Comparison of ENCODE assay signal across 17 cellular contexts in the genomic region with DNA sequence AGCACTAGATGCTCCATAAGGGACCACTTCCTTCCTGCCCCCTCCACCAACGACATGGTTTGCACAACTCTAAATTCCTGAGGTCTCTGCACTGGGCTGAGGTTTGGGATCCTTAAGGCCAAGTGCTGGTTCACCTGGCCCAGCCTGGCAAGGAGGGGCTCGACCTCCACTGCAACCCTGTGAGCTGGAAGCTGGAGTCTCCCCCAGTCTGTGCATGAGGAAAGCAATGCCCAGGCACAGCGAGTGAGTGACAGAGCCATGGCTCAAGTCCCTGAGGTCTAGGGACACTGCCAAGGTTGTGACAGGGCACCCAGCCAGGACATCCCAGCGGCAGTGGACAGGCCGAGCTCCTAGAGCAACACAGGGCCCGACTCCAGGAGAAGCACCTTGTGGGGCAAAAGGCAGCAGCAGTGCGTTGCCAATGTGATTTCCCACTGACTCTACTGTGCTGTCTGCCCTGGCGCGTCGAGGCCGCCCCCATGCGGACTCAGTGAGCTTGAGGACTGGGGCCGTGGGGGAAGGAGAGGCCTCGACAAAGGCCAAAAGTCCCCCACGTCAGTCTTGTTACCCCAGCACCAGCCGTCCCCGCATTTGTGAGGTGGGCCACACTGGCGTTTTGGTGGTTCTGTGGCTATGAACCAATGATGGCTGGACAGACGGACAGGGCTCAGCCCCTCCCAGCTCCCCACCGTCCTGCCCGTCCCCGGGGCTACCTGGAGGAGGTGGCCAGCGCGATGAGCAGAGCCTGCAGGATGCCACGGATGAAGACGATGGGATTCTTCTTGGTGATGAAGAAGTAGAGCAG. TPM values are rescaled to one million over a fixed set of nuclear protein-coding genes. Genes with fewer than 3 reads are reported as not detected.
A peak's percentile ranks its signal among the peaks of the same experiment; 100 is the strongest.
DNase-seq lines count a peak whose midpoint lies in the region; ATAC-seq and TF ChIP-seq lines count a peak whose summit lies in the region.
"Had no signal": no experiment of that assay in that cellular context is flagged by ENCODE, and none has a peak within 500 bp of the region (broad histone marks: within the 10 kb centered on the region; RNA-seq: fewer than 3 reads in every experiment).

No MANE protein-coding gene starts in this region.

- H3K4me1 Mint-ChIP-seq in activated T-cell treated with anti-CD3 and anti-CD28 coated beads, Interleukin-2, amount 50 U/mL, for 72 hours (ENCODE audit: low read depth): no peaks in the 10 kb centered on the region
- H3K4me1 Mint-ChIP-seq: activated T-helper 17 cell treated with anti-CD3 and anti-CD28 coated beads, Interleukin-2, amount 50 U/mL, for 72 hours; mesothelial cell of epicardium; stimulated activated memory B cell treated with anti-CD40 and anti-IgM and Interleukin-4, amounts not matched to agents 10 μg/mL and 1 μg/mL and 100 μg/mL, for 72 hours had no signal

- no peaks in the 10 kb centered on the region for H3K36me3 Mint-ChIP-seq in activated T-cell treated with anti-CD3 and anti-CD28 coated beads, Interleukin-2, amount 50 U/mL, for 72 hours (ENCODE audit: insufficient read depth in 2 of 2)
- H3K36me3 Mint-ChIP-seq: mesothelial cell of epicardium; stimulated activated memory B cell treated with anti-CD40 and anti-IgM and Interleukin-4, amounts not matched to agents 10 μg/mL and 1 μg/mL and 100 μg/mL, for 72 hours had no signal

- H3K4me3 Mint-ChIP-seq in activated T-cell treated with anti-CD3 and anti-CD28 coated beads, Interleukin-2, amount 50 U/mL, for 72 hours: no peak overlapping the region
- H3K4me3 Mint-ChIP-seq: activated T-helper 17 cell treated with anti-CD3 and anti-CD28 coated beads, Interleukin-2, amount 50 U/mL, for 72 hours; mesothelial cell of epicardium; stimulated activated memory B cell treated with anti-CD40 and anti-IgM and Interleukin-4, amounts not matched to agents 10 μg/mL and 1 μg/mL and 100 μg/mL, for 72 hours had no signal

- intact Hi-C loops in heart right ventricle (cut with DNase I) (no loop called here), psoas muscle (cut with DNase I) (no loop called here)

- no peaks in the 10 kb centered on the region for H3K9me3 Mint-ChIP-seq in activated T-cell treated with anti-CD3 and anti-CD28 coated beads, Interleukin-2, amount 50 U/mL, for 72 hours
- H3K9me3 Mint-ChIP-seq: activated T-helper 17 cell treated with anti-CD3 and anti-CD28 coated beads, Interleukin-2, amount 50 U/mL, for 72 hours; mesothelial cell of epicardium; stimulated activated memory B cell treated with anti-CD40 and anti-IgM and Interleukin-4, amounts not matched to agents 10 μg/mL and 1 μg/mL and 100 μg/mL, for 72 hours had no signal

- H3K27me3 Mint-ChIP-seq in activated T-cell treated with anti-CD3 and anti-CD28 coated beads, Interleukin-2, amount 50 U/mL, for 72 hours (ENCODE audit: low read depth): no peaks in the 10 kb centered on the region
- H3K27me3 Mint-ChIP-seq: activated T-helper 17 cell treated with anti-CD3 and anti-CD28 coated beads, Interleukin-2, amount 50 U/mL, for 72 hours; stimulated activated memory B cell treated with anti-CD40 and anti-IgM and Interleukin-4, amounts not matched to agents 10 μg/mL and 1 μg/mL and 100 μg/mL, for 72 hours had no signal

- H3K4me3 ChIP-seq in RWPE2 (ENCODE audit: severe bottlenecking) (no peak overlapping the region), heart right ventricle (no peak overlapping the region), psoas muscle (no peak overlapping the region)
- H3K4me3 ChIP-seq: BLaER1, breast epithelium had no signal

- H3K9me3 ChIP-seq in RWPE2 (ENCODE audit: severe bottlenecking) (no peaks in the 10 kb centered on the region), heart right ventricle (peaks cover 0 to 13% (median 0%) of the 10 kb centered on the region in 11 donors), psoas muscle (no peaks in the 10 kb centered on the region)
- H3K9me3 ChIP-seq: breast epithelium had no signal

- ATAC-seq in RWPE2 (ENCODE audit: low read depth) (0 out of 3 replicates have a peak, but pooled peaks have one; percentile 36), heart right ventricle (peak; percentile 18 to 83 (median 73)), psoas muscle (peak; percentile 15 to 76 (median 58)), GM21447 (IDR thresholded peaks at IDR 0.05; ENCODE audit: unreplicated experiment) (no peak)
- no peak for ATAC-seq in activated T-cell treated with anti-CD3 and anti-CD28 coated beads, Interleukin-2, amount 50 U/mL, for 72 hours (replicated peaks in 1 of 2)
- ATAC-seq: activated T-helper 17 cell treated with anti-CD3 and anti-CD28 coated beads, Interleukin-2, amount 50 U/mL, for 72 hours; stimulated activated memory B cell treated with anti-CD40 and anti-IgM and Interleukin-4, amounts not matched to agents 10 μg/mL and 1 μg/mL and 100 μg/mL, for 72 hours had no signal

- H3K4me1 ChIP-seq in RWPE2 (ENCODE audit: insufficient read depth, poor library complexity, severe bottlenecking) (no peaks in the 10 kb centered on the region), heart right ventricle (peaks cover 7 to 37% (median 20%) of the 10 kb centered on the region in 9 donors), psoas muscle (no peaks in the 10 kb centered on the region)
- H3K4me1 ChIP-seq: BLaER1, breast epithelium had no signal

- H3K27me3 ChIP-seq in RWPE2 (ENCODE audit: insufficient read depth, poor library complexity, severe bottlenecking) (no peaks in the 10 kb centered on the region), heart right ventricle (no peaks in the 10 kb centered on the region), psoas muscle (ENCODE audit: insufficient read depth in 3 of 3, low read length in 2 of 3) (no peaks in the 10 kb centered on the region)
- H3K27me3 ChIP-seq: BLaER1, breast epithelium had no signal

- H3K36me3 ChIP-seq in RWPE2 (ENCODE audit: low read depth): no peaks in the 10 kb centered on the region
- no peaks in the 10 kb centered on the region for H3K36me3 ChIP-seq in heart right ventricle
- no peaks in the 10 kb centered on the region for H3K36me3 ChIP-seq in psoas muscle (ENCODE audit: insufficient read depth in 1 of 2, low read depth in 1 of 2)
- H3K36me3 ChIP-seq: BLaER1, breast epithelium had no signal

- no peak for TF ChIP-seq CTCF in RWPE2 (IDR thresholded peaks at IDR 0.05; ENCODE audit: poor library complexity, severe bottlenecking)
- TF ChIP-seq CTCF in heart right ventricle (IDR thresholded peaks at IDR 0.05): peak in 2 of 9 donors; percentile 4 to 16
- TF ChIP-seq CTCF in psoas muscle (IDR thresholded peaks at IDR 0.05): no peak

- WGBS in heart right ventricle, 2 donors: 74 to 77% methylated on average over 26 of the region's 26 CpGs
- WGBS in psoas muscle, 3 donors: 58 to 74% (median 69%) methylated on average over 26 of the region's 26 CpGs

- H3K27ac ChIP-seq in RWPE2 (ENCODE audit: poor library complexity, severe bottlenecking): no peak overlapping the region
- peak overlapping the region in 4 of 10 donors; percentile 5 to 70 (median 29) for H3K27ac ChIP-seq in heart right ventricle
- H3K27ac ChIP-seq in psoas muscle: no peak overlapping the region
- H3K27ac ChIP-seq: BLaER1 had no signal

- no peak overlapping the region for H3K27ac Mint-ChIP-seq in activated T-cell treated with anti-CD3 and anti-CD28 coated beads, Interleukin-2, amount 50 U/mL, for 72 hours
- H3K27ac Mint-ChIP-seq: activated T-helper 17 cell treated with anti-CD3 and anti-CD28 coated beads, Interleukin-2, amount 50 U/mL, for 72 hours; mesothelial cell of epicardium; stimulated activated memory B cell treated with anti-CD40 and anti-IgM and Interleukin-4, amounts not matched to agents 10 μg/mL and 1 μg/mL and 100 μg/mL, for 72 hours had no signal

- peak; percentile 33 for DNase-seq in GM04503 (ENCODE audit: low read depth)
- DNase-seq in RWPE2 (ENCODE audit: low spot score): no peak
- peak; percentile 74 to 80 for DNase-seq in heart right ventricle
- no peak for DNase-seq in psoas muscle
- no peak for DNase-seq in activated T-cell treated with anti-CD3 and anti-CD28 coated beads, Interleukin-2, amount 50 U/mL, for 72 hours
- no peak for DNase-seq in stimulated activated CD4-positive, alpha-beta T cell treated with anti-CD3 and anti-CD28 coated beads, Interleukin-2, amount 100 ng/mL, for 48 hours
- DNase-seq in activated naive CD4-positive, alpha-beta T cell treated with anti-CD3 and anti-CD28 coated beads, Interleukin-2, amount 50 U/mL, for 16 hours: no peak
- DNase-seq: activated CD4-positive, alpha-beta T cell treated with anti-CD3 and anti-CD28 coated beads for 48 hours; NCI-H2171; stimulated activated CD4-positive, alpha-beta T cell treated with anti-CD3 and anti-CD28 coated beads, Interleukin-4, amount 100 ng/mL, for 1 hour had no signal

RNA-seq across cellular contexts. Expression of a gene that starts 30.0 kb away (rescaled TPM):
- total RNA-seq in heart right ventricle: 10 to 100 TPM; 11.2 to 27.4 (median 15.4) TPM
- 10 to 100 TPM; 11.4 to 17.3 TPM for polyA plus RNA-seq in heart right ventricle
- total RNA-seq in psoas muscle: 10 to 100 TPM in 1 of 4 donors, 1 to 10 TPM in 3; 7.2 to 27.1 (median 8.4) TPM
- polyA plus RNA-seq in psoas muscle: 1 to 10 TPM; 3.0 to 5.6 (median 4.7) TPM
- not detected for total RNA-seq in activated T-cell treated with anti-CD3 and anti-CD28 coated beads, Interleukin-2, amount 50 U/mL, for 72 hours
- total RNA-seq: activated T-helper 17 cell treated with anti-CD3 and anti-CD28 coated beads, Interleukin-2, amount 50 U/mL, for 72 hours had no signal

RNA-seq across cellular contexts. Expression of a gene that starts 50.4 kb away (rescaled TPM):
- 1 to 10 TPM in 1 of 10 donors, under 1 TPM in 9; 0.12 to 2.0 (median 0.42) TPM for total RNA-seq in heart right ventricle
- polyA plus RNA-seq in heart right ventricle: under 1 TPM; 0.04 to 0.66 TPM
- 1 to 10 TPM in 2 of 4 donors, under 1 TPM in 2; 0.32 to 6.2 (median 0.77) TPM for total RNA-seq in psoas muscle
- under 1 TPM; 0.04 to 0.59 (median 0.31) TPM for polyA plus RNA-seq in psoas muscle
- total RNA-seq in activated T-cell treated with anti-CD3 and anti-CD28 coated beads, Interleukin-2, amount 50 U/mL, for 72 hours: not detected
- total RNA-seq: activated T-helper 17 cell treated with anti-CD3 and anti-CD28 coated beads, Interleukin-2, amount 50 U/mL, for 72 hours; endothelial cell of umbilical vein; mesothelial cell of epicardium had no signal
- polyA plus RNA-seq: endothelial cell of umbilical vein had no signal

Comparison
In these comparisons a context has a peak if more than half of its experiments do, and no peak if none do; other contexts are left out.
1. DNase-seq: peak in GM04503 (single experiment) and heart right ventricle (2 of 2); none in RWPE2 (single experiment), psoas muscle (0 of 2), activated T-cell treated with anti-CD3 and anti-CD28 coated beads, Interleukin-2, amount 50 U/mL, for 72 hours (0 of 2), stimulated activated CD4-positive, alpha-beta T cell treated with anti-CD3 and anti-CD28 coated beads, Interleukin-2, amount 100 ng/mL, for 48 hours (0 of 2) and activated naive CD4-positive, alpha-beta T cell treated with anti-CD3 and anti-CD28 coated beads, Interleukin-2, amount 50 U/mL, for 16 hours (single experiment).
2. ATAC-seq: peak in RWPE2 (single experiment), heart right ventricle (8 of 8) and psoas muscle (4 of 4); none in activated T-cell treated with anti-CD3 and anti-CD28 coated beads, Interleukin-2, amount 50 U/mL, for 72 hours (0 of 2) and GM21447 (single experiment).
3. RNA of a gene that starts 30.0 kb away (total RNA-seq): 11.2 to 27.4 TPM in heart right ventricle and 7.2 to 27.1 TPM in psoas muscle; not detected in activated T-cell treated with anti-CD3 and anti-CD28 coated beads, Interleukin-2, amount 50 U/mL, for 72 hours; every median in the first group is over 4 times any median in the second.